Comparison of ENCODE assay signal across 19 cellular contexts in the genomic region with DNA sequence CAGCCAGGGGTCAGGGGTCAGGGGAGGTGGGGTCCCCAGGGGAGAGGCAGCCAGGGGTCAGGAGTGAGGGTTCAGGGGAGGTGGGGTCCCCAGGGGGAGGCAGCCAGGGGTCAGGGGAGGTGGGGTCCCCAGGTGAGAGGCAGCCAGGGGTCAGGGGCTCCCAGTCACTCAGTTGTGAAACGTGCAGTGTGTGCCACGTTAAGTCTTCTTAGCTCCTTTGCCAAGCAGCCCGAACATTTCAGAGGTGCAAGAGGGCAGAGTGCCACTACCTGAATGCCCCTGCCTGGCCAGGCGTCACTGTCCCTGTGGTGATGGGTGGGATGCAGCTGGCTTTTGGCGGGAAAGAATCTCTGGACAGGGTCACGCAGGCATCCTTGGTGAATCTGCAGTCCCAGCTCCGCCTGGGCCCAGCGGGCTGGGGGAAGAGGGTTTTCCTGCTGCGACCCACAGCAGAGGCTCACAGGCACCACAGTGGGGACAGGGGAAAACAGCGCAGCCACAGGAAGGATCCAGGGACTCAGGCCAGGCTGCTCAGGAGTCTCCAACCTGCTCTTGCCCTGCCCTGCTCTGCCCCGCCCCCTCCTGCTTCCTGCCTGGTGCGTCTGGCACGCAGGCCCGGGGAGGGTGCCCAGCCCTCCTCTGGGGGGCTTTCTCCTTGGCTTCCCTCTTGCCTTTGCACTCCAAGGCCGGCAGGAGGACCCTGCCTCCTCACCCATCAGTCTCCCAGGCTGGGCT.
DNase-seq lines count a peak whose midpoint lies in the region; ATAC-seq and TF ChIP-seq lines count a peak whose summit lies in the region.
"Had no signal": no experiment of that assay in that cellular context is flagged by ENCODE, and none has a peak within 500 bp of the region (broad histone marks: within the 10 kb centered on the region; RNA-seq: fewer than 3 reads in every experiment).

No MANE protein-coding gene starts in this region.

- no peak overlapping the region for H3K9ac ChIP-seq in endodermal cell (ENCODE audit: extremely low read depth, low read length, poor library complexity, severe bottlenecking)

- H3K36me3 Mint-ChIP-seq in endodermal cell (ENCODE audit: low read depth): no peaks in the 10 kb centered on the region
- H3K36me3 Mint-ChIP-seq in activated T-helper 17 cell treated with anti-CD3 and anti-CD28 coated beads, Interleukin-2, amount 50 U/mL, for 72 hours (ENCODE audit: low read depth): no peaks in the 10 kb centered on the region
- H3K36me3 Mint-ChIP-seq: CD4-positive, CD25-positive, alpha-beta regulatory T cell had no signal

- no peaks in the 10 kb centered on the region for H3K27me3 ChIP-seq in endodermal cell (ENCODE audit: control insufficient read depth, insufficient read depth, low read length, poor library complexity, severe bottlenecking)
- H3K27me3 ChIP-seq: esophagus muscularis mucosa had no signal

- no peaks in the 10 kb centered on the region for H3K36me3 ChIP-seq in endodermal cell (ENCODE audit: control insufficient read depth, insufficient read depth, low read length)
- H3K36me3 ChIP-seq: esophagus muscularis mucosa, gastrocnemius medialis, HAP-1, lower lobe of right lung had no signal

- H3K27ac ChIP-seq in endodermal cell (ENCODE audit: low read depth, low read length): no peak overlapping the region
- H3K27ac ChIP-seq: coronary artery, esophagus muscularis mucosa, gastrocnemius medialis, lower lobe of right lung had no signal

- H3K9me3 ChIP-seq in endodermal cell (ENCODE audit: control insufficient read depth, low read length): no peaks in the 10 kb centered on the region
- H3K9me3 ChIP-seq: esophagus muscularis mucosa, gastrocnemius medialis, HAP-1, lower lobe of right lung had no signal

- TF ChIP-seq CTCF in endodermal cell (conservative IDR thresholded peaks at IDR 0.05): no peak

- no peaks in the 10 kb centered on the region for H3K4me1 Mint-ChIP-seq in endodermal cell
- no peaks in the 10 kb centered on the region for H3K4me1 Mint-ChIP-seq in activated T-helper 17 cell treated with anti-CD3 and anti-CD28 coated beads, Interleukin-2, amount 50 U/mL, for 72 hours
- H3K4me1 Mint-ChIP-seq: CD4-positive, CD25-positive, alpha-beta regulatory T cell; IgD-negative memory B cell had no signal

- no peak overlapping the region for H3K27ac Mint-ChIP-seq in endodermal cell
- H3K27ac Mint-ChIP-seq in activated T-helper 17 cell treated with anti-CD3 and anti-CD28 coated beads, Interleukin-2, amount 50 U/mL, for 72 hours: no peak overlapping the region
- H3K27ac Mint-ChIP-seq: CD4-positive, CD25-positive, alpha-beta regulatory T cell; effector memory CD8-positive, alpha-beta T cell; IgD-negative memory B cell had no signal

- no peak overlapping the region for H3K4me3 Mint-ChIP-seq in endodermal cell
- H3K4me3 Mint-ChIP-seq in activated T-helper 17 cell treated with anti-CD3 and anti-CD28 coated beads, Interleukin-2, amount 50 U/mL, for 72 hours: no peak overlapping the region
- H3K4me3 Mint-ChIP-seq: CD4-positive, CD25-positive, alpha-beta regulatory T cell; effector memory CD8-positive, alpha-beta T cell; IgD-negative memory B cell; neural crest cell had no signal

- H3K4me1 ChIP-seq in endodermal cell (ENCODE audit: control insufficient read depth, insufficient read depth, low read length): no peaks in the 10 kb centered on the region
- H3K4me1 ChIP-seq: HAP-1, lower lobe of right lung had no signal

- no peaks in the 10 kb centered on the region for H3K9me3 Mint-ChIP-seq in endodermal cell
- H3K9me3 Mint-ChIP-seq in activated T-helper 17 cell treated with anti-CD3 and anti-CD28 coated beads, Interleukin-2, amount 50 U/mL, for 72 hours: no peaks in the 10 kb centered on the region
- H3K9me3 Mint-ChIP-seq: CD4-positive, CD25-positive, alpha-beta regulatory T cell; effector memory CD8-positive, alpha-beta T cell; IgD-negative memory B cell; neural crest cell had no signal

- no peak overlapping the region for H3K4me3 ChIP-seq in endodermal cell (ENCODE audit: low read length)
- H3K4me3 ChIP-seq: coronary artery, esophagus muscularis mucosa, gastrocnemius medialis, HAP-1, lower lobe of right lung had no signal

- DNase-seq in Right ventricle myocardium superior: peak; percentile 28
- no peak for DNase-seq in Right ventricle myocardium inferior (ENCODE audit: missing footprints)
- DNase-seq in HT-29 (ENCODE audit: low spot score): peak; percentile 15
- peak; percentile 80 for DNase-seq in endodermal cell
- DNase-seq in posterior vena cava (ENCODE audit: low spot score): peak; percentile 74
- no peak for DNase-seq in GM03348 (ENCODE audit: low spot score)
- DNase-seq: DMS79 treated with DMSO at 0.1 percent for 48 hours, NCI-H748 treated with DMSO at 0.1 percent for 48 hours, SIG-M5 had no signal

- no peaks in the 10 kb centered on the region for H3K27me3 Mint-ChIP-seq in endodermal cell (ENCODE audit: insufficient read depth)
- peaks cover 18% of the 10 kb centered on the region for H3K27me3 Mint-ChIP-seq in activated T-helper 17 cell treated with anti-CD3 and anti-CD28 coated beads, Interleukin-2, amount 50 U/mL, for 72 hours

- WGBS in endodermal cell (ENCODE audit: insufficient coverage in 1 of 2, insufficient read length in 1 of 2), 2 experiments: 85 to 89% methylated on average over 12 to 15 of the region's 15 CpGs

- no peak for ATAC-seq in Right ventricle myocardium superior (ENCODE audit: poor library complexity)
- ATAC-seq in Right ventricle myocardium inferior: no peak
- ATAC-seq in activated T-helper 17 cell treated with anti-CD3 and anti-CD28 coated beads, Interleukin-2, amount 50 U/mL, for 72 hours (replicated peaks): no peak

- intact Hi-C loops in Right ventricle myocardium superior (cut with DNase I): loop anchor here (10.0 kb wide), 3 partner anchors 69 to 959 kb away; no protein-coding TSS in a partner anchor
- intact Hi-C loops in Right ventricle myocardium inferior (cut with DNase I): loop anchor here (1.0 to 5.0 kb wide), 2 partner anchors 70 to 846 kb away; no protein-coding TSS in a partner anchor
- intact Hi-C loops in posterior vena cava (cut with DNase I): loop anchor here in 1 of 2 donors (10.0 kb wide), 1 partner anchor 259 kb away; no protein-coding TSS in a partner anchor

Comparison
In these comparisons a context has a peak if more than half of its experiments do, and no peak if none do; other contexts are left out.
1. DNase-seq: peak in Right ventricle myocardium superior (single experiment), HT-29 (single experiment), endodermal cell (single experiment) and posterior vena cava (single experiment); none in Right ventricle myocardium inferior (single experiment) and GM03348 (single experiment).